28 cellular contexts compared by ENCODE assay signal in the genomic region with DNA sequence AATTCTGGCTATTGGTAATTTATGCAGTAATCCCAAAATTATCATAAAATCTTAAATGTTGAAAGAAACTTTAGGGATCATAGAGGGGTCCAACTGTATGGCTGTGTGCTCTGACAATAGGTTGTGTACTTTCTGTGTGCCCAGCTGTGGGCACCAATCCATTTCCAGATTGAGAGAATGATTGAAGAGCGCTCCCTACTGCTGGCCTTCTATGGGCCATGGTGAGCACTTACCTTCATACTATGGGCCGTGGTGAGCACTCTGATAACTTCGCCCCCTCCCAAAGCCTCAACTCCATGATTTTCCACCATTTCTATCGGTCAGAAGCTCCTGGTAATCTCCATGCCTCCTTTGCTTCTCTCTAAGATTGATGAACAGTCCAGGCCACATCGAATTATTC.
"Had no signal": no experiment of that assay in that cellular context is flagged by ENCODE, and none has a peak within 500 bp of the region (broad histone marks: within the 10 kb centered on the region; RNA-seq: fewer than 3 reads in every experiment).

No MANE protein-coding gene starts in this region.

- H3K36me3 ChIP-seq: MG63, Peyer's patch, SJSA1 had no signal

- H3K27ac ChIP-seq: Peyer's patch, SJSA1, VCaP had no signal

- H3K4me3 ChIP-seq: MG63, Peyer's patch, SJSA1 had no signal

- ATAC-seq: activated CD4-positive, alpha-beta T cell treated with anti-CD3 and anti-CD28 coated beads for 36 hours; T-cell had no signal

- H3K4me1 ChIP-seq: Peyer's patch, SJSA1 had no signal

- H3K9me3 Mint-ChIP-seq: activated CD4-positive, alpha-beta memory T cell treated with anti-CD3 and anti-CD28 coated beads, Interleukin-2, amount 10 ng/mL, durations not matched to agents 7 days and 5 days; activated naive CD4-positive, alpha-beta T cell treated with anti-CD3 and anti-CD28 coated beads, Interleukin-2, amount 10 ng/mL, durations not matched to agents 7 days and 5 days; activated naive CD8-positive, alpha-beta T cell treated with anti-CD3 and anti-CD28 coated beads for 36 hours; activated T-helper 2 cell treated with anti-CD3 and anti-CD28 coated beads, Interferon-gamma antibody, Interleukin-2, Interleukin-4, amounts not matched to agents 10 μg/mL and 5 μg/mL and 100 μg/mL, durations not matched to agents 14 hours and 24 hours and 36 hours; T-cell had no signal

- H3K9me3 ChIP-seq: MG63, Peyer's patch, SJSA1 had no signal

- H3K4me3 Mint-ChIP-seq: activated CD4-positive, alpha-beta memory T cell treated with anti-CD3 and anti-CD28 coated beads, Interleukin-2, amount 10 ng/mL, durations not matched to agents 7 days and 5 days; activated CD4-positive, alpha-beta T cell treated with anti-CD3 and anti-CD28 coated beads for 36 hours; activated naive CD4-positive, alpha-beta T cell treated with anti-CD3 and anti-CD28 coated beads, Interleukin-2, amount 10 ng/mL, durations not matched to agents 7 days and 5 days; activated naive CD8-positive, alpha-beta T cell treated with anti-CD3 and anti-CD28 coated beads for 36 hours; T-cell had no signal

- H3K27me3 Mint-ChIP-seq: activated naive CD4-positive, alpha-beta T cell treated with anti-CD3 and anti-CD28 coated beads, Interleukin-2, amount 10 ng/mL, durations not matched to agents 7 days and 5 days; activated naive CD8-positive, alpha-beta T cell treated with anti-CD3 and anti-CD28 coated beads for 36 hours; T-cell had no signal

- H3K4me1 Mint-ChIP-seq: activated CD4-positive, alpha-beta memory T cell treated with anti-CD3 and anti-CD28 coated beads, Interleukin-2, amount 10 ng/mL, durations not matched to agents 7 days and 5 days; activated CD4-positive, alpha-beta T cell treated with anti-CD3 and anti-CD28 coated beads for 36 hours; activated naive CD8-positive, alpha-beta T cell treated with anti-CD3 and anti-CD28 coated beads for 36 hours; T-cell had no signal

- H3K27ac Mint-ChIP-seq: activated CD4-positive, alpha-beta memory T cell treated with anti-CD3 and anti-CD28 coated beads, Interleukin-2, amount 10 ng/mL, durations not matched to agents 7 days and 5 days; activated CD4-positive, alpha-beta T cell treated with anti-CD3 and anti-CD28 coated beads for 36 hours; activated naive CD4-positive, alpha-beta T cell treated with anti-CD3 and anti-CD28 coated beads, Interleukin-2, amount 10 ng/mL, durations not matched to agents 7 days and 5 days; activated naive CD8-positive, alpha-beta T cell treated with anti-CD3 and anti-CD28 coated beads for 36 hours; activated T-helper 2 cell treated with anti-CD3 and anti-CD28 coated beads, Interferon-gamma antibody, Interleukin-2, Interleukin-4, amounts not matched to agents 10 μg/mL and 5 μg/mL and 100 μg/mL, durations not matched to agents 14 hours and 24 hours and 36 hours; T-cell had no signal

- DNase-seq: activated CD4-positive, alpha-beta memory T cell treated with anti-CD3 and anti-CD28 coated beads, Interleukin-2, amount 10 ng/mL, durations not matched to agents 7 days and 5 days; activated CD4-positive, alpha-beta T cell treated with anti-CD3 and anti-CD28 coated beads for 36 hours; activated CD4-positive, alpha-beta T cell treated with anti-CD3 and anti-CD28 coated beads, Interleukin-2, amount 50 U/mL, for 1 hour; activated gamma-delta T cell treated with Interleukin-2 at 50 U/mL for 16 hours; activated naive CD4-positive, alpha-beta T cell treated with anti-CD3 and anti-CD28 coated beads, Interleukin-2, amount 10 ng/mL, durations not matched to agents 7 days and 5 days; activated naive CD8-positive, alpha-beta T cell treated with anti-CD3 and anti-CD28 coated beads for 36 hours; activated T-cell treated with anti-CD3 and anti-CD28 coated beads for 4 hours; activated T-cell treated with anti-CD3 and anti-CD28 coated beads, Interleukin-2, amount 50 U/mL, for 48 hours; central memory CD4-positive, alpha-beta T cell; cortex of kidney; MG63; MV-4-11; NCI-H1092 treated with DMSO at 0.1 percent for 48 hours; NCI-H1417 treated with DMSO at 0.1 percent for 48 hours; NCI-H1694; NCI-H2029; NCI-H2107; NCI-H2171 treated with DMSO at 0.1 percent for 48 hours; NCI-H226; NCI-H526; NCI-H774; OCI-M1; Peyer's patch; SHP77; T-cell had no signal

- H3K36me3 Mint-ChIP-seq: activated naive CD4-positive, alpha-beta T cell treated with anti-CD3 and anti-CD28 coated beads, Interleukin-2, amount 10 ng/mL, durations not matched to agents 7 days and 5 days; activated naive CD8-positive, alpha-beta T cell treated with anti-CD3 and anti-CD28 coated beads for 36 hours had no signal

- H3K27me3 ChIP-seq: MG63, Peyer's patch had no signal
